ENCODE assay signal across 9 cellular contexts in the genomic region with DNA sequence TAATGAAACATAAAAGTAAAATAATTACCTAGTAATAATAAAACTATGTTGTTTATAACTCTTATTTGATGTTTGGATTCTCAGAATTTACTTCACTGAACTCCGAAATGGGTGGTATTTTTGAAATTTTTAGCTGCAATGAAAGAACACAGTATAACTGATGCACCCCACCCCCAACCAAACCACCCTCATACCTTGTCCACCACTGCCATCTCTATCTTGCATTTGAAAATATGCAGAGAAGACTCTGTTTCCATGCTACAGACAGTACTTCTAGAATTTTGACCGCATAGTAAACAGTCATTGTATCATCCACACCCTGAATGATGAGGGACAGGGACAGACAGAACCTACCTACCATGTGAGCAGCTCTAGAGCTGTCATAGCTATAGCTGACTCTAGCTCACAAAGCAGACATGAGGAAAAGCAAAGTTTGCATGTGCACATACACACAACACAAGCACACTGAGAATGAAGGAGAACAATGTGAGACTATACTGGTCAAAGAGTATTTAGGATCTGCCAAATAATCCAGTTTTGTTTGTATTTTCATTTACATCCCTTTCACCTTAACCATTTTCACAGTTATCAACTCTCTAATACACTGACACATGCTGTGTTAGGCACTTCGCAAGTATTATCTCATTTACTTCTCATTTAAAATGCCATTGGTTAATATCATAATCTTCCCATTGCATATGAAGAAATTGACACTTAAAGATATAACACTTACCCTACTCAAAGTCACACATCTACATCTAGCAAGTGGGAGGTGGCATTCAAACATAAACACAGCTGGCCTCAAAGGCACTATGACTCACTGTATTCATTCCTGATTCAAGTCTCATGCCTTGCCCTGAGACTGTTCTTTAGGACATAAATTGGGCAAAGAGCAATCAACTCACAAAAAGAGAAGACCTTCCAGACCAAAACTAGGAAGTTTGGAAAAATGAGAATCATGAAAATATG.
DNase-seq lines count a peak whose midpoint lies in the region; ATAC-seq and TF ChIP-seq lines count a peak whose summit lies in the region.
"Had no signal": no experiment of that assay in that cellular context is flagged by ENCODE, and none has a peak within 500 bp of the region (broad histone marks: within the 10 kb centered on the region; RNA-seq: fewer than 3 reads in every experiment).

No MANE protein-coding gene starts in this region.

- CTCF ChIA-PET in HCT116 (lab: Charles Lee), result no interaction called here

- H3K9me2 ChIP-seq in HCT116 (ENCODE audit: insufficient read depth), result no peaks in the 10 kb centered on the region

- no peak overlapping the region for H2AFZ ChIP-seq in HCT116 (ENCODE audit: low read depth, low read length, poor library complexity, severe bottlenecking)

- RAD21 ChIA-PET in HCT116 (lab: Charles Lee; ENCODE audit: low non-redundant PET in 1 of 2, low total read pairs in 2 of 2, uncharacterized antibody in 2 of 2, unreplicated experiment in 2 of 2), result no interaction called here

- DNase-seq in AG20443 (ENCODE audit: low spot score) (peak; percentile 62), HCT116 (ENCODE audit: low read depth, low spot score) (no peak), adipocyte (ENCODE audit: low read depth) (peak; percentile 33), kidney epithelial cell (ENCODE audit: low read depth) (peak; percentile 57), SIG-M5 treated with dmso at 0.1 percent for 504 hours (lab: John Stamatoyannopoulos, UW; ENCODE audit: unreplicated experiment) (no peak), hepatic stellate cell (ENCODE audit: low spot score) (no peak)
- DNase-seq: NCI-H2029 had no signal

- intact Hi-C loops in HCT116 (cut with micrococcal nuclease), result no loop called here

- ATAC-seq in HCT116, result no peak
- no peak for ATAC-seq in HG03460 (IDR thresholded peaks at IDR 0.05; ENCODE audit: unreplicated experiment)
- ATAC-seq in GM19351 (IDR thresholded peaks at IDR 0.05; ENCODE audit: unreplicated experiment), result no peak

- H3K36me3 ChIP-seq in HCT116 (ENCODE audit: control insufficient read depth in 1 of 2, insufficient read depth in 2 of 2, low read length in 2 of 2) (no peaks in the 10 kb centered on the region), adipocyte (ENCODE audit: control insufficient read depth, insufficient read depth, low read length, severe bottlenecking) (no peaks in the 10 kb centered on the region), kidney epithelial cell (ENCODE audit: control insufficient read depth, insufficient read depth, low read length) (no peaks in the 10 kb centered on the region)

- no peaks in the 10 kb centered on the region for H3K4me1 ChIP-seq in HCT116 (ENCODE audit: control insufficient read depth in 1 of 2, insufficient read depth in 2 of 2, low read length in 2 of 2)
- peaks cover 26% of the 10 kb centered on the region for H3K4me1 ChIP-seq in adipocyte (ENCODE audit: control insufficient read depth, insufficient read depth, low read length)

- no peak overlapping the region for H3K4me2 ChIP-seq in HCT116 (ENCODE audit: low read length)

- H3K27me3 ChIP-seq in HCT116 (ENCODE audit: insufficient read depth, low read length) (no peaks in the 10 kb centered on the region), adipocyte (replicated peaks; ENCODE audit: control insufficient read depth, insufficient read depth, low read length) (no peaks in the 10 kb centered on the region), kidney epithelial cell (ENCODE audit: control insufficient read depth, insufficient read depth, low read length) (no peaks in the 10 kb centered on the region)

- TF ChIP-seq RAD21 in HCT116 (IDR thresholded peaks at IDR 0.05; ENCODE audit: low read depth), result no peak

- TF ChIP-seq POLR2A in HCT116 (IDR thresholded peaks at IDR 0.05; ENCODE audit: borderline replicate concordance, extremely low read depth, insufficient read depth, insufficient read length), result no peak

- BruUV-seq in HCT116 (replicated peaks; lab: Mats Ljungman, UMichigan), result no TSS peak

- H3K9me3 ChIP-seq in HCT116 (ENCODE audit: control insufficient read depth in 1 of 2, insufficient read depth in 1 of 2, low read depth in 1 of 2, low read length in 2 of 2), result no peaks in the 10 kb centered on the region
- H3K9me3 ChIP-seq in adipocyte (ENCODE audit: control insufficient read depth, low read length), result no peaks in the 10 kb centered on the region

- H3K9ac ChIP-seq in HCT116 (ENCODE audit: low read length) (no peak overlapping the region), adipocyte (ENCODE audit: low read length) (no peak overlapping the region)

- TF ChIP-seq CTCF in HCT116 (IDR thresholded peaks at IDR 0.05 in 2 of 3, conservative IDR thresholded peaks at IDR 0.05 in 1 of 3; ENCODE audit: borderline replicate concordance in 1 of 3, insufficient read depth in 1 of 3, low read depth in 2 of 3, low read length in 2 of 3) (no peak), kidney epithelial cell (IDR thresholded peaks at IDR 0.05; ENCODE audit: insufficient read depth, low read length, poor library complexity, severe bottlenecking) (no peak)

- no peaks in the 10 kb centered on the region for H4K20me1 ChIP-seq in HCT116 (ENCODE audit: insufficient read depth)

- POLR2A ChIA-PET in HCT116 (lab: Charles Lee), result no interaction called here

- H3K4me3 ChIP-seq in HCT116 (replicated peaks in 1 of 2; ENCODE audit: low read depth in 1 of 2, low read length in 2 of 2), result no peak overlapping the region
- no peak overlapping the region for H3K4me3 ChIP-seq in adipocyte (ENCODE audit: low read length)
- no peak overlapping the region for H3K4me3 ChIP-seq in kidney epithelial cell (ENCODE audit: low read depth, low read length)

- no peak overlapping the region for H3K27ac ChIP-seq in HCT116 (ENCODE audit: low read depth, low read length)

- H3K79me2 ChIP-seq in HCT116 (ENCODE audit: insufficient read depth, low read length), result no peaks in the 10 kb centered on the region

TF ChIP-seq in HCT116, 20 proteins besides CTCF, POLR2A, EP300 and RAD21:
- TF ChIP-seq YY1 (IDR thresholded peaks at IDR 0.05; ENCODE audit: extremely low read depth, insufficient replicate concordance, low read depth, low read length) (no peak), TCF7L2 (IDR thresholded peaks at IDR 0.05; ENCODE audit: borderline replicate concordance, extremely low read depth, insufficient read depth, insufficient read length) (peak; percentile 12), ELF1 (IDR thresholded peaks at IDR 0.05; ENCODE audit: borderline replicate concordance, low read depth) (no peak), JUND (IDR thresholded peaks at IDR 0.05) (no peak)
- TF ChIP-seq, protein P1, sequence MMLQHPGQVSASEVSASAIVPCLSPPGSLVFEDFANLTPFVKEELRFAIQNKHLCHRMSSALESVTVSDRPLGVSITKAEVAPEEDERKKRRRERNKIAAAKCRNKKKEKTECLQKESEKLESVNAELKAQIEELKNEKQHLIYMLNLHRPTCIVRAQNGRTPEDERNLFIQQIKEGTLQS (IDR thresholded peaks at IDR 0.05), result no peak
- TF ChIP-seq, protein P2, sequence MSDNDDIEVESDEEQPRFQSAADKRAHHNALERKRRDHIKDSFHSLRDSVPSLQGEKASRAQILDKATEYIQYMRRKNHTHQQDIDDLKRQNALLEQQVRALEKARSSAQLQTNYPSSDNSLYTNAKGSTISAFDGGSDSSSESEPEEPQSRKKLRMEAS (IDR thresholded peaks at IDR 0.05), result no peak

Comparison
In these comparisons a context has a peak if more than half of its experiments do, and no peak if none do; other contexts are left out.
1. DNase-seq: peak in AG20443 (single experiment), adipocyte (single experiment) and kidney epithelial cell (single experiment); none in HCT116 (single experiment), SIG-M5 treated with dmso at 0.1 percent for 504 hours (single experiment) and hepatic stellate cell (single experiment).